In genomic region chr7:92841192-92841591, GRCh38 we compare ENCODE assay signal across 14 cellular contexts.
"Had no signal": no experiment of that assay in that cellular context is flagged by ENCODE, and none has a peak within 500 bp of the region (broad histone marks: within the 10 kb centered on the region; RNA-seq: fewer than 3 reads in every experiment).

No MANE protein-coding gene starts in this region.

- H3K4me3 ChIP-seq: adrenal gland, esophagus muscularis mucosa had no signal

- H3K9me3 ChIP-seq: adrenal gland, esophagus muscularis mucosa had no signal

- DNase-seq: activated CD4-positive, alpha-beta T cell treated with anti-CD3 and anti-CD28 coated beads for 36 hours; activated CD8-positive, alpha-beta memory T cell treated with anti-CD3 and anti-CD28 coated beads, Interleukin-2, amount 50 U/mL, for 4 hours; activated CD8-positive, alpha-beta T cell treated with anti-CD3 and anti-CD28 coated beads for 36 hours; activated naive CD4-positive, alpha-beta T cell treated with Interleukin-2 at 50 U/mL for 16 hours; adrenal gland; cerebellar nuclear complex; naive thymus-derived CD4-positive, alpha-beta T cell; occipital lobe; stimulated activated CD4-positive, alpha-beta T cell treated with anti-CD3 and anti-CD28 coated beads, Interleukin-2, amount 100 ng/mL, for 24 hours; stimulated activated naive CD4-positive, alpha-beta T cell; T-helper 9 cell; WERI-Rb-1 had no signal

- H3K27ac ChIP-seq: adrenal gland, esophagus muscularis mucosa, WERI-Rb-1 had no signal

- H3K27me3 ChIP-seq: adrenal gland, esophagus muscularis mucosa had no signal

- ATAC-seq: activated CD4-positive, alpha-beta T cell treated with anti-CD3 and anti-CD28 coated beads for 36 hours; activated CD8-positive, alpha-beta T cell treated with anti-CD3 and anti-CD28 coated beads for 36 hours; naive thymus-derived CD4-positive, alpha-beta T cell; sciatic nerve had no signal

- H3K36me3 ChIP-seq: adrenal gland, esophagus muscularis mucosa, WERI-Rb-1 had no signal
